Comparison of ENCODE assay signal across 18 cellular contexts in the genomic region with DNA sequence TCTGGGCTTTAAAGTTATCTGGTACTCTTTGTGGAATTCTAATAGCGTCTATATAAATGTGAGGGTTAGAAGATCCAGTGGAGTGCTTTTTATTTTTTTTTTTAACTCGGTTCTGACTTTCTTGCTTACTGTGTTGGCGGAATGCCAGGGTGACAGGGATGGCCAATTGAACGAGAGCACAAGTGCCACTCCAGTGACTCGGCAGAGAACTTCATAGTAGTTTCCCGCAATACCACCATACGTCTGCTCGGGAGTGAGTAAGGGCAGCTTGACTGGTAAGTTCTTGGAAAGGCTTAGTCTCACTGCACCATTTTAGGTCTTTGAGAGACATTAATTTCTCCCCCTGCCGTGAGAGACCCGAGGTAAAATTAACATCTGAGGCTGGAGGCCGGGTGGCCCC. TPM values are rescaled to one million over a fixed set of nuclear protein-coding genes. Genes with fewer than 3 reads are reported as not detected.
DNase-seq lines count a peak whose midpoint lies in the region; ATAC-seq and TF ChIP-seq lines count a peak whose summit lies in the region.
"Had no signal": no experiment of that assay in that cellular context is flagged by ENCODE, and none has a peak within 500 bp of the region (broad histone marks: within the 10 kb centered on the region; RNA-seq: fewer than 3 reads in every experiment).

No MANE protein-coding gene starts in this region.

- DNase-seq in Right ventricle myocardium superior (no peak), left ventricle myocardium inferior (no peak), NCI-H128 (lab: John Stamatoyannopoulos, UW; ENCODE audit: unreplicated experiment) (peak; percentile 45), fibroblast of mammary gland (ENCODE audit: low read depth) (peak; percentile 34), upper lobe of left lung (peak in 1 of 2 donors; percentile 90), colonic mucosa (no peak)
- DNase-seq: activated CD4-positive, alpha-beta T cell treated with anti-CD3 and anti-CD28 coated beads for 48 hours; Calu3; effector CD4-positive, alpha-beta T cell; left colon; NCI-H2081; stimulated activated naive CD8-positive, alpha-beta T cell treated with anti-CD3 and anti-CD28 coated beads, Interleukin-15, Interleukin-2, amounts not matched to agents 100 U/mL and 50 U/mL, for 24 hours had no signal

- H3K27ac ChIP-seq in left ventricle myocardium inferior (replicated peaks) (no peak overlapping the region), upper lobe of left lung (no peak overlapping the region), colonic mucosa (no peak overlapping the region)
- H3K27ac ChIP-seq: breast epithelium, ovary, SJSA1 had no signal

- no peak overlapping the region for H3K9ac ChIP-seq in colonic mucosa (ENCODE audit: low read depth in 2 of 2, low read length in 2 of 2)

- H3K36me3 ChIP-seq in left ventricle myocardium inferior: no peaks in the 10 kb centered on the region
- no peaks in the 10 kb centered on the region for H3K36me3 ChIP-seq in upper lobe of left lung
- no peaks in the 10 kb centered on the region for H3K36me3 ChIP-seq in colonic mucosa
- H3K36me3 ChIP-seq: breast epithelium, ovary, SJSA1 had no signal

- peaks cover 27% of the 10 kb centered on the region for H3K27me3 ChIP-seq in left ventricle myocardium inferior (ENCODE audit: low read depth)
- no peaks in the 10 kb centered on the region for H3K27me3 ChIP-seq in upper lobe of left lung
- no peaks in the 10 kb centered on the region for H3K27me3 ChIP-seq in colonic mucosa
- H3K27me3 ChIP-seq: breast epithelium, ovary had no signal

- H3K4me3 ChIP-seq in left ventricle myocardium inferior: no peak overlapping the region
- H3K4me3 ChIP-seq in fibroblast of mammary gland (ENCODE audit: control insufficient read depth, low read depth, low read length): no peak overlapping the region
- no peak overlapping the region for H3K4me3 ChIP-seq in upper lobe of left lung
- no peak overlapping the region for H3K4me3 ChIP-seq in colonic mucosa
- H3K4me3 ChIP-seq: breast epithelium, ovary, SJSA1 had no signal

- intact Hi-C loops in Right ventricle myocardium superior (cut with DNase I) (no loop called here), left ventricle myocardium inferior (cut with micrococcal nuclease) (no loop called here), colonic mucosa (cut with DNase I) (no loop called here)

- no peak for TF ChIP-seq POLR2A in upper lobe of left lung (IDR thresholded peaks at IDR 0.05)

- TF ChIP-seq EP300 in upper lobe of left lung (IDR thresholded peaks at IDR 0.05): peak in 2 of 4 donors; percentile 35 to 62

- H3K9me3 ChIP-seq in left ventricle myocardium inferior (replicated peaks) (no peaks in the 10 kb centered on the region), upper lobe of left lung (no peaks in the 10 kb centered on the region), colonic mucosa (no peaks in the 10 kb centered on the region)
- H3K9me3 ChIP-seq: breast epithelium, ovary, SJSA1 had no signal

- WGBS in upper lobe of left lung, 2 donors: 40 to 51% methylated on average over 10 to 11 of the region's 11 CpGs

- H3K4me1 ChIP-seq in left ventricle myocardium inferior: peaks cover 7% of the 10 kb centered on the region
- no peaks in the 10 kb centered on the region for H3K4me1 ChIP-seq in upper lobe of left lung
- H3K4me1 ChIP-seq in colonic mucosa: no peaks in the 10 kb centered on the region
- H3K4me1 ChIP-seq: breast epithelium, SJSA1 had no signal

- no peak for TF ChIP-seq CTCF in left ventricle myocardium inferior (IDR thresholded peaks at IDR 0.05; ENCODE audit: borderline replicate concordance)
- no peak for TF ChIP-seq CTCF in fibroblast of mammary gland (conservative IDR thresholded peaks at IDR 0.05; ENCODE audit: control insufficient read depth, insufficient read depth, low read depth, low read length)
- no peak for TF ChIP-seq CTCF in upper lobe of left lung (IDR thresholded peaks at IDR 0.05)
- TF ChIP-seq CTCF in colonic mucosa (IDR thresholded peaks at IDR 0.05): no peak

- peak; percentile 36 for ATAC-seq in Right ventricle myocardium superior (ENCODE audit: poor library complexity)
- ATAC-seq in upper lobe of left lung (ENCODE audit: low FRiP score in 2 of 2): peak; percentile 33 to 82
- ATAC-seq in HG02759 (IDR thresholded peaks at IDR 0.05; ENCODE audit: unreplicated experiment): no peak
- ATAC-seq in HG02623 (IDR thresholded peaks at IDR 0.05; ENCODE audit: unreplicated experiment): no peak
- ATAC-seq: left colon; stimulated activated naive CD8-positive, alpha-beta T cell treated with anti-CD3 and anti-CD28 coated beads, Interleukin-15, Interleukin-2, amounts not matched to agents 100 U/mL and 50 U/mL, for 24 hours had no signal

RNA-seq across cellular contexts. Expression of a gene that starts 49.4 kb away (rescaled TPM):
- total RNA-seq in Right ventricle myocardium superior (not detected), left ventricle myocardium inferior (not detected), upper lobe of left lung (not detected), colonic mucosa (not detected)
- total RNA-seq: breast epithelium, Calu3, fibroblast of lung, left colon, SJSA1 had no signal

Comparison
In these comparisons a context has a peak if more than half of its experiments do, and no peak if none do; other contexts are left out.
1. ATAC-seq: peak in Right ventricle myocardium superior (single experiment) and upper lobe of left lung (2 of 2); none in HG02759 (single experiment) and HG02623 (single experiment).
2. DNase-seq: peak in NCI-H128 (single experiment) and fibroblast of mammary gland (single experiment); none in Right ventricle myocardium superior (single experiment), left ventricle myocardium inferior (single experiment) and colonic mucosa (single experiment).